25 cellular contexts compared by ENCODE assay signal in genomic region chr3:117366574-117366973, GRCh38.
DNase-seq lines count a peak whose midpoint lies in the region; ATAC-seq lines count a peak whose summit lies in the region.
"Had no signal": no experiment of that assay in that cellular context is flagged by ENCODE, and none has a peak within 500 bp of the region (broad histone marks: within the 10 kb centered on the region; RNA-seq: fewer than 3 reads in every experiment).

No MANE protein-coding gene starts in this region.

- ATAC-seq in GM18909 (IDR thresholded peaks at IDR 0.05; ENCODE audit: poor library complexity, unreplicated experiment) (peak; percentile 82), GM21381 (IDR thresholded peaks at IDR 0.05; ENCODE audit: unreplicated experiment) (peak; percentile 57), HG03139 (IDR thresholded peaks at IDR 0.05; ENCODE audit: unreplicated experiment) (peak; percentile 58), HG03457 (IDR thresholded peaks at IDR 0.05; ENCODE audit: unreplicated experiment) (peak; percentile 76), HG03135 (IDR thresholded peaks at IDR 0.05; ENCODE audit: unreplicated experiment) (no peak)
- ATAC-seq: GM12878, T-helper 17 cell had no signal

- DNase-seq in NK-92 treated with Interleukin-12 subunit alpha and Interleukin-12 subunit beta, amount 100 ng/mL, for 24 hours (lab: John Stamatoyannopoulos, UW) = no peak
- DNase-seq in NCI-H146 treated with DMSO at 0.1 percent for 48 hours (lab: John Stamatoyannopoulos, UW; ENCODE audit: unreplicated experiment) (no peak), NCI-H2227 (lab: John Stamatoyannopoulos, UW; ENCODE audit: unreplicated experiment) (no peak)
- DNase-seq: ACHN; CD4-positive, alpha-beta T cell; COR-L47; DMS 273 treated with DMSO at 0.1 percent for 48 hours; DND-41; GM23248; KBM-7; NCI-H1092; NCI-H1436 treated with DMSO at 0.1 percent for 48 hours; NCI-H2029; NCI-H226; NCI-H510A treated with DMSO at 0.1 percent for 48 hours; NCI-H748 treated with DMSO at 0.1 percent for 48 hours; SHP77 treated with DMSO at 0.1 percent for 48 hours; SW 1271; T-helper 17 cell had no signal
